In the genomic region with DNA sequence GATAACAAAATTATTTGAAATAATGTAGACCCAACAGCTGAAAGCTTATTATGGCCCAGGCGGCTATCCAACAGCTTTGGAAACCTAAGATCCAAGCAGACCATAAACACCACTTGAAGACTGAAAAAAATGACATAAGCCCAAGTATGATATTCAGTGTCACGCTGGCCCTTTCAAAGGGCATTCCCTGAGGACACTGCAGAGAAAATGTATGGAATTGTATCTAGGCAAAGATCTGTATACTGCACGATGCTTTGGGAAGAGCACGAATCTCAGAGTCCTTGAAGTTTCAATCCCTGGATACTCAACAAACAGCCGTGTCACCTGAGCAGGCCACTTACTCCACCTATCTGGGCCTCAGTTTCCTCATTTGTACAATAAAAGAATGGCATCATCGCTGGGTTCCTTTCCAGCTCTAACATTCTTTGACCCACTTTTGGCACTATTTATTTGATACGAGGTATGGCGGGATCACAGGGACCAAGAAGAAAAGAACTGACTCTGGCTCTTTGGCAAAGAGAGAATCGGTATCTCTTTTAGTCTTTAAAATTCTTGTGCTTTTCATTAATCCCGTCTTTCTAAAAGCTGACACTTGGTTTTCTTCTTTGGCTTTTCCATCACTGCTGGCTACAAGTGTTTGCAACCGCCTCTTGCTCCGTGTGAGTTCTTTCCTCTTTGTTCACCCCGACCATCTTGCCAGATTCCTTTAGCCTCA, we compare ENCODE assay signal across 8 cellular contexts. TPM values are rescaled to one million over a fixed set of nuclear protein-coding genes. Genes with fewer than 3 reads are reported as not detected.
DNase-seq lines count a peak whose midpoint lies in the region; ATAC-seq, FAIRE-seq and TF ChIP-seq lines count a peak whose summit lies in the region.

No MANE protein-coding gene starts in this region.

- peak overlapping the region; percentile 99 for H3K4me3 ChIP-seq in CD4-positive, CD25-positive, alpha-beta regulatory T cell (ENCODE audit: low read depth, low read length)
- H3K4me3 ChIP-seq in OCI-LY1 (ENCODE audit: low read depth, low read length, poor library complexity, severe bottlenecking) (peak overlapping the region; percentile 93), neuron (ENCODE audit: low read length) (peak overlapping the region; percentile 93)

- H3K27me3 ChIP-seq in CD4-positive, CD25-positive, alpha-beta regulatory T cell (ENCODE audit: control insufficient read depth, insufficient read depth, low read length): no peaks in the 10 kb centered on the region
- peaks cover 4% of the 10 kb centered on the region; the same call in 1 of the 2 replicates for H3K27me3 ChIP-seq in OCI-LY1 (ENCODE audit: insufficient read depth, low read length)
- no peaks in the 10 kb centered on the region for H3K27me3 ChIP-seq in neuron (ENCODE audit: insufficient read depth, low read length)

- FAIRE-seq in HTR-8/SVneo (lab: Jason Lieb, UNC): no peak

- H4K20me1 ChIP-seq in OCI-LY1 (ENCODE audit: insufficient read depth, low read length): no peaks in the 10 kb centered on the region

- H3K9me3 Mint-ChIP-seq in CD4-positive, CD25-positive, alpha-beta regulatory T cell: no peaks in the 10 kb centered on the region
- H3K9me3 Mint-ChIP-seq in endothelial cell (ENCODE audit: unreplicated experiment): no peaks in the 10 kb centered on the region

- TF ChIP-seq CTCF in OCI-LY1 (IDR thresholded peaks at IDR 0.05; ENCODE audit: low read length) (no peak), endothelial cell (IDR thresholded peaks at IDR 0.05; ENCODE audit: unreplicated experiment) (no peak)

- ATAC-seq in CD4-positive, CD25-positive, alpha-beta regulatory T cell (ENCODE audit: low read depth in 2 of 2): no peak
- ATAC-seq in HG02884 (IDR thresholded peaks at IDR 0.05; ENCODE audit: unreplicated experiment) (no peak), GM21723 (IDR thresholded peaks at IDR 0.05; ENCODE audit: unreplicated experiment) (no peak)

- H3K27ac Mint-ChIP-seq in CD4-positive, CD25-positive, alpha-beta regulatory T cell: peak overlapping the region; percentile 96 to 97 (median 97)
- peak overlapping the region; percentile 89 for H3K27ac Mint-ChIP-seq in endothelial cell (ENCODE audit: unreplicated experiment)

- H3K4me1 ChIP-seq in CD4-positive, CD25-positive, alpha-beta regulatory T cell (ENCODE audit: control insufficient read depth, insufficient read depth, low read length, poor library complexity, severe bottlenecking): peaks cover 59% of the 10 kb centered on the region
- H3K4me1 ChIP-seq in OCI-LY1 (ENCODE audit: insufficient read depth, low read length, severe bottlenecking) (peaks cover 16% of the 10 kb centered on the region), neuron (ENCODE audit: insufficient read depth, low read length) (peaks cover 35% of the 10 kb centered on the region)

- no peaks in the 10 kb centered on the region for H3F3A ChIP-seq in OCI-LY1 (ENCODE audit: insufficient read depth, low read length)

- no peaks in the 10 kb centered on the region for H3K79me2 ChIP-seq in OCI-LY1 (ENCODE audit: insufficient read depth, low read length)

- peaks cover 24 to 64% (median 48%) of the 10 kb centered on the region in 4 donors for H3K4me1 Mint-ChIP-seq in CD4-positive, CD25-positive, alpha-beta regulatory T cell
- H3K4me1 Mint-ChIP-seq in endothelial cell (ENCODE audit: unreplicated experiment): peaks cover 41% of the 10 kb centered on the region

- H3K9ac ChIP-seq in OCI-LY1 (ENCODE audit: low read length): peak overlapping the region; percentile 82

- H3K4me2 ChIP-seq in OCI-LY1 (ENCODE audit: low read length): peak overlapping the region; percentile 99

- no peaks in the 10 kb centered on the region for H3K36me3 Mint-ChIP-seq in CD4-positive, CD25-positive, alpha-beta regulatory T cell
- H3K36me3 Mint-ChIP-seq in endothelial cell (ENCODE audit: low read depth, unreplicated experiment): no peaks in the 10 kb centered on the region

- H3K9me3 ChIP-seq in CD4-positive, CD25-positive, alpha-beta regulatory T cell (ENCODE audit: control insufficient read depth in 2 of 2, low read length in 2 of 2): no peaks in the 10 kb centered on the region
- H3K9me3 ChIP-seq in OCI-LY1 (ENCODE audit: low read length): no peaks in the 10 kb centered on the region
- no peaks in the 10 kb centered on the region for H3K9me3 ChIP-seq in neuron (ENCODE audit: low read length)

- no peak for DNase-seq in CD4-positive, CD25-positive, alpha-beta regulatory T cell
- DNase-seq in endothelial cell (ENCODE audit: low spot score) (no peak), HTR-8/SVneo (ENCODE audit: insufficient read length, low spot score) (no peak), T1000 (lab: John Stamatoyannopoulos, UW) (no peak)

- H3K4me3 Mint-ChIP-seq in CD4-positive, CD25-positive, alpha-beta regulatory T cell: peak overlapping the region; percentile 96 to 99 (median 96)
- H3K4me3 Mint-ChIP-seq in endothelial cell (ENCODE audit: unreplicated experiment): peak overlapping the region; percentile 99

- H3K9me2 ChIP-seq in OCI-LY1 (ENCODE audit: low read depth, low read length): no peaks in the 10 kb centered on the region

- no peak overlapping the region for H2AFZ ChIP-seq in OCI-LY1 (ENCODE audit: low read length)
- H2AFZ ChIP-seq in neuron (ENCODE audit: low read depth, low read length): peak overlapping the region; percentile 95

- no peaks in the 10 kb centered on the region for H3K36me3 ChIP-seq in CD4-positive, CD25-positive, alpha-beta regulatory T cell (ENCODE audit: control insufficient read depth, insufficient read depth, low read length)
- no peaks in the 10 kb centered on the region for H3K36me3 ChIP-seq in OCI-LY1 (ENCODE audit: insufficient read depth, low read length)
- H3K36me3 ChIP-seq in neuron (ENCODE audit: insufficient read depth, low read length): no peaks in the 10 kb centered on the region

- H3K27ac ChIP-seq in CD4-positive, CD25-positive, alpha-beta regulatory T cell (ENCODE audit: insufficient read depth, low read length, poor library complexity, severe bottlenecking): peak overlapping the region; percentile 89
- no peak overlapping the region for H3K27ac ChIP-seq in OCI-LY1 (ENCODE audit: low read depth, low read length, poor library complexity, severe bottlenecking)

- no peaks in the 10 kb centered on the region for H3K27me3 Mint-ChIP-seq in CD4-positive, CD25-positive, alpha-beta regulatory T cell
- H3K27me3 Mint-ChIP-seq in endothelial cell (ENCODE audit: unreplicated experiment): peaks cover 7% of the 10 kb centered on the region

RNA-seq across cellular contexts. Expression of a gene that starts 1.2 kb away (rescaled TPM):
- total RNA-seq in CD4-positive, CD25-positive, alpha-beta regulatory T cell: 241 TPM
- 100 to 1,000 TPM; 109 to 117 (median 112) TPM for polyA plus RNA-seq in CD4-positive, CD25-positive, alpha-beta regulatory T cell
- 40.2 TPM for total RNA-seq in endothelial cell (ENCODE audit: unreplicated experiment)

RNA-seq across cellular contexts. Expression of a gene that starts 13.3 kb away (rescaled TPM):
- total RNA-seq in CD4-positive, CD25-positive, alpha-beta regulatory T cell: 177 TPM
- polyA plus RNA-seq in CD4-positive, CD25-positive, alpha-beta regulatory T cell: 10 to 100 TPM; 71.1 to 90.9 (median 76.7) TPM
- 67.2 TPM for total RNA-seq in endothelial cell (ENCODE audit: unreplicated experiment)
